Comparison of ENCODE assay signal across 8 cellular contexts in genomic region chr11:64924910-64925284, GRCh38. TPM values are rescaled to one million over a fixed set of nuclear protein-coding genes. Genes with fewer than 3 reads are reported as not detected.
DNase-seq lines count a peak whose midpoint lies in the region; ATAC-seq and TF ChIP-seq lines count a peak whose summit lies in the region.

No MANE protein-coding gene starts in this region.

- POLR2A ChIA-PET in IMR-90 (lab: Charles Lee; ENCODE audit: unreplicated experiment): no interaction called here

- H3K9me1 ChIP-seq in IMR-90 (ENCODE audit: insufficient read depth, low read length): 0 out of 2 replicates have a peak, but pooled peaks cover 6% of the 10 kb centered on the region

- H2BK5ac ChIP-seq in IMR-90 (ENCODE audit: low read depth, low read length, poor library complexity, severe bottlenecking): peak overlapping the region; percentile 32

- no peak overlapping the region for H2BK20ac ChIP-seq in IMR-90 (ENCODE audit: low read depth, low read length)

- H3K27ac Mint-ChIP-seq in brain: peak overlapping the region; percentile 91 to 99 (median 94)

- no peak overlapping the region for H2BK15ac ChIP-seq in IMR-90 (ENCODE audit: low read depth, low read length)

- peaks cover 20% of the 10 kb centered on the region for H3K36me3 ChIP-seq in IMR-90 (ENCODE audit: control insufficient read depth, insufficient read depth, low read length)

- H2AK9ac ChIP-seq in IMR-90 (replicated peaks; ENCODE audit: low read depth, low read length, poor library complexity): peak overlapping the region; percentile 96

- H3K9me3 ChIP-seq in IMR-90 (ENCODE audit: control insufficient read depth, insufficient read depth, low read length): no peaks in the 10 kb centered on the region

- no peaks in the 10 kb centered on the region for H3K9me3 Mint-ChIP-seq in brain

- H3K18ac ChIP-seq in IMR-90 (ENCODE audit: low read depth, low read length): no peak overlapping the region

- peaks cover 3% of the 10 kb centered on the region for H3K27me3 Mint-ChIP-seq in brain

- peak overlapping the region; percentile 96 for H3K4me2 ChIP-seq in IMR-90 (ENCODE audit: low read depth, low read length)

- CTCF ChIA-PET in IMR-90 (lab: Yijun Ruan, JAX): interaction anchor here (1.5 kb wide), 1 partner anchor 72 kb away, joined by 3 read pairs; the partner anchor contains the start of gene BATF2

- TF ChIP-seq POLR2A in IMR-90 (IDR thresholded peaks at IDR 0.05; ENCODE audit: low read depth, low read length): no peak

- peaks cover 23% of the 10 kb centered on the region for H3K4me1 Mint-ChIP-seq in brain

- peaks cover 5 to 33% of the 10 kb centered on the region in 2 experiments; a peak in 3 of 4 replicates for H3K79me1 ChIP-seq in IMR-90 (ENCODE audit: low read depth in 1 of 2, low read length in 2 of 2)

- 0% methylated on average over 8 of the region's 24 CpGs; no CpG with 5 or more reads in 1 of the 2 experiments for WGBS in IMR-90 (ENCODE audit: extremely low coverage in 2 of 2, insufficient read length in 1 of 2), 2 experiments

- H3K9ac ChIP-seq in IMR-90 (ENCODE audit: low read depth, low read length): peak overlapping the region; percentile 81

- intact Hi-C loops in IMR-90 (cut with micrococcal nuclease): loop anchor here (1.0 to 2.0 kb wide), 2 partner anchors 78 to 82 kb away; no protein-coding TSS in a partner anchor

- H3K27me3 ChIP-seq in IMR-90 (ENCODE audit: control insufficient read depth, insufficient read depth, low read length): no peaks in the 10 kb centered on the region
- no peaks in the 10 kb centered on the region for H3K27me3 ChIP-seq in layer of hippocampus (ENCODE audit: control insufficient read depth, insufficient read depth, low read length)

- H3K27ac ChIP-seq in IMR-90 (ENCODE audit: insufficient read depth, low read length) (peak overlapping the region; percentile 44), layer of hippocampus (ENCODE audit: low read depth, low read length) (peak overlapping the region; percentile 97), temporal lobe (ENCODE audit: low read depth, low read length) (peak overlapping the region; percentile 99)

- in situ Hi-C loops in IMR-90 (cut with MboI; ENCODE audit: low sequenced_read_pairs): loop anchor here (5.0 kb wide), 1 partner anchor 82 kb away; no protein-coding TSS in a partner anchor

- peak; percentile 65 for DNase-seq in GM03348 (ENCODE audit: low spot score)
- no peak for DNase-seq in IMR-90
- DNase-seq in activated CD8-positive, alpha-beta memory T cell treated with anti-CD3 and anti-CD28 coated beads, Interleukin-2, amount 50 U/mL, for 48 hours: no peak
- no peak for DNase-seq in SIG-M5 (lab: John Stamatoyannopoulos, UW)
- DNase-seq in NK-92 (lab: John Stamatoyannopoulos, UW; ENCODE audit: unreplicated experiment): no peak

- H3K14ac ChIP-seq in IMR-90 (replicated peaks; ENCODE audit: low read depth, low read length): peak overlapping the region; percentile 92

- H3K4me3 ChIP-seq in IMR-90 (ENCODE audit: insufficient read depth, low read depth, low read length): peak overlapping the region; percentile 83

- peak overlapping the region; percentile 86 for H3K23ac ChIP-seq in IMR-90 (ENCODE audit: low read depth, low read length)

- H4K5ac ChIP-seq in IMR-90 (ENCODE audit: low read depth, low read length): 0 out of 2 replicates have a peak overlapping the region, but pooled peaks have one; percentile 3

- peak overlapping the region; percentile 92 to 99 (median 98) for H3K4me3 Mint-ChIP-seq in brain

- TF ChIP-seq CTCF in IMR-90 (conservative IDR thresholded peaks at IDR 0.05; ENCODE audit: low read depth, low read length) (no peak), brain (conservative IDR thresholded peaks at IDR 0.05) (no peak)

- peak overlapping the region; percentile 100 for H2AFZ ChIP-seq in IMR-90 (replicated peaks; ENCODE audit: low read length, poor library complexity)

- no peak for TF ChIP-seq RAD21 in IMR-90 (IDR thresholded peaks at IDR 0.05; ENCODE audit: low read length)

- H4K8ac ChIP-seq in IMR-90 (ENCODE audit: low read depth in 2 of 2, low read length in 2 of 2): peak overlapping the region in 1 of 2 experiments; percentile 40; a peak in 2 of 4 replicates

- H3K36me3 Mint-ChIP-seq in brain: peaks cover 30% of the 10 kb centered on the region

- H3K4ac ChIP-seq in IMR-90 (ENCODE audit: low read depth, low read length): peak overlapping the region; percentile 64

- peak overlapping the region; percentile 54; the same call in 1 of the 2 replicates for H3K56ac ChIP-seq in IMR-90 (ENCODE audit: extremely low read depth, insufficient read depth, low read length)

- H2BK120ac ChIP-seq in IMR-90 (ENCODE audit: low read depth, low read length): no peak overlapping the region

- H4K91ac ChIP-seq in IMR-90 (ENCODE audit: insufficient read depth, low read depth, low read length): peak overlapping the region; percentile 36; the same call in 1 of the 2 replicates

- H3K4me1 ChIP-seq in IMR-90 (ENCODE audit: control insufficient read depth, insufficient read depth, low read length): peaks cover 7% of the 10 kb centered on the region

- H4K20me1 ChIP-seq in IMR-90 (ENCODE audit: insufficient read depth, low read length): peaks cover 2% of the 10 kb centered on the region

- peak; percentile 12; the same call in 1 of the 2 replicates for ATAC-seq in IMR-90 (ENCODE audit: low read depth)

- dilution Hi-C loops in IMR-90 (cut with HindIII; ENCODE audit: low sequenced_read_pairs, unreplicated experiment): no loop called here

- peak overlapping the region; percentile 17; the same call in 1 of the 2 replicates for H2AK5ac ChIP-seq in IMR-90 (ENCODE audit: low read depth, low read length)

- BruUV-seq in IMR-90 (replicated peaks; lab: Mats Ljungman, UMichigan): no TSS peak

TF ChIP-seq in IMR-90, 13 proteins besides CTCF, POLR2A, EP300 and RAD21 (continues in another document):
- no peak for TF ChIP-seq RFX5 (IDR thresholded peaks at IDR 0.05; ENCODE audit: low read depth, low read length)
- no peak for TF ChIP-seq BHLHE40 (IDR thresholded peaks at IDR 0.05; ENCODE audit: low read depth, low read length)
- no peak for TF ChIP-seq MXI1 (IDR thresholded peaks at IDR 0.05; ENCODE audit: borderline replicate concordance, low read depth, low read length)
- TF ChIP-seq USF2 (IDR thresholded peaks at IDR 0.05; ENCODE audit: low read depth, low read length): no peak
- no peak for TF ChIP-seq CHD1 (IDR thresholded peaks at IDR 0.05; ENCODE audit: low read depth, low read length)
- no peak for TF ChIP-seq FOS (IDR thresholded peaks at IDR 0.05; ENCODE audit: low read depth, low read length)
- no peak for TF ChIP-seq CEBPB (IDR thresholded peaks at IDR 0.05; ENCODE audit: low read depth, low read length)
- no peak for TF ChIP-seq MAFK (IDR thresholded peaks at IDR 0.05; ENCODE audit: low read depth, low read length)
- no peak for TF ChIP-seq ELK1 (IDR thresholded peaks at IDR 0.05; ENCODE audit: borderline replicate concordance, low read depth, low read length)
- TF ChIP-seq RCOR1 (IDR thresholded peaks at IDR 0.05; ENCODE audit: insufficient replicate concordance, low read length): no peak

RNA-seq across cellular contexts. Expression of gene PPP2R5B, which starts 0.4 kb away (rescaled TPM):
- 6.4 and 6.5 TPM in 2 replicates for total RNA-seq in IMR-90 (2012; rRNA removed)
- polyA plus RNA-seq in IMR-90 (2012; rRNA removed): 23.5 and 23.6 TPM in 2 replicates
- polyA plus RNA-seq in IMR-90 (2012; cell fraction: cytosol; rRNA removed): 16.0 and 21.4 TPM in 2 replicates
- 43.3 and 68.3 TPM in 2 replicates for polyA plus RNA-seq in IMR-90 (2012; cell fraction: nucleus; rRNA removed; ENCODE audit: low replicate concordance)
- 58.2 TPM for polyA plus RNA-seq in brain (ENCODE audit: insufficient read depth, low read depth, low replicate concordance)
- 26.6 TPM for total RNA-seq in temporal lobe

RNA-seq across cellular contexts. Expression of gene ATG2A, which starts 7.9 kb away (rescaled TPM):
- total RNA-seq in IMR-90 (2012; rRNA removed) (3.2 and 3.6 TPM in 2 replicates), temporal lobe (5.7 TPM)
- polyA plus RNA-seq in IMR-90 (2012; rRNA removed) (10.5 and 12.7 TPM in 2 replicates), brain (ENCODE audit: insufficient read depth, low read depth, low replicate concordance) (20.4 TPM)
- polyA plus RNA-seq in IMR-90 (2012; cell fraction: cytosol; rRNA removed): 6.8 and 14.5 TPM in 2 replicates
- 27.8 and 85.6 TPM in 2 replicates for polyA plus RNA-seq in IMR-90 (2012; cell fraction: nucleus; rRNA removed; ENCODE audit: low replicate concordance)

RNA-seq across cellular contexts. Expression of gene GPHA2, which starts 10.8 kb away (rescaled TPM):
- total RNA-seq in IMR-90 (2012; rRNA removed) (not detected in 2 replicates), temporal lobe (not detected)
- polyA plus RNA-seq in IMR-90 (2012; rRNA removed) (not detected in 2 replicates), brain (ENCODE audit: insufficient read depth, low read depth, low replicate concordance) (not detected)
- 0.07 TPM in 1 of 2 replicates, not detected in the other for polyA plus RNA-seq in IMR-90 (2012; cell fraction: cytosol; rRNA removed)
- not detected in 2 replicates for polyA plus RNA-seq in IMR-90 (2012; cell fraction: nucleus; rRNA removed; ENCODE audit: low replicate concordance)

RNA-seq across cellular contexts. Expression of gene EHD1, which starts 46.5 kb away (rescaled TPM):
- total RNA-seq in IMR-90 (2012; rRNA removed): 107 and 125 TPM in 2 replicates
- 209 and 216 TPM in 2 replicates for polyA plus RNA-seq in IMR-90 (2012; rRNA removed)
- polyA plus RNA-seq in IMR-90 (2012; cell fraction: cytosol; rRNA removed): 259 and 358 TPM in 2 replicates
- 267 and 410 TPM in 2 replicates for polyA plus RNA-seq in IMR-90 (2012; cell fraction: nucleus; rRNA removed; ENCODE audit: low replicate concordance)
- 43.9 TPM for polyA plus RNA-seq in brain (ENCODE audit: insufficient read depth, low read depth, low replicate concordance)
- total RNA-seq in temporal lobe: 17.7 TPM

RNA-seq across cellular contexts. Expression of gene MAJIN, which starts 47.0 kb away (rescaled TPM):
- total RNA-seq in IMR-90 (2012; rRNA removed) (not detected in 2 replicates), temporal lobe (not detected)
- polyA plus RNA-seq in IMR-90 (2012; rRNA removed) (not detected in 2 replicates), brain (ENCODE audit: insufficient read depth, low read depth, low replicate concordance) (not detected)
- 0.04 TPM in 1 of 2 replicates, not detected in the other for polyA plus RNA-seq in IMR-90 (2012; cell fraction: cytosol; rRNA removed)
- polyA plus RNA-seq in IMR-90 (2012; cell fraction: nucleus; rRNA removed; ENCODE audit: low replicate concordance): 0.06 TPM in 1 of 2 replicates, not detected in the other

Comparison
In these comparisons a context has a peak if more than half of its experiments do, and no peak if none do; other contexts are left out.
1. H3K27ac ChIP-seq: peak in every context shown above with its lines; median percentile 99 in temporal lobe; 97 in layer of hippocampus; 44 in IMR-90.